ENCODE assay signal across 1 cellular context in genomic region chr20:9574182-9574581, GRCh38.
TF ChIP-seq lines count a peak whose summit lies in the region.

No MANE protein-coding gene starts in this region.

TF ChIP-seq in WTC11, 78 proteins besides CTCF, POLR2A, EP300 and RAD21 (continued from another document):
- TF ChIP-seq, protein P1, sequence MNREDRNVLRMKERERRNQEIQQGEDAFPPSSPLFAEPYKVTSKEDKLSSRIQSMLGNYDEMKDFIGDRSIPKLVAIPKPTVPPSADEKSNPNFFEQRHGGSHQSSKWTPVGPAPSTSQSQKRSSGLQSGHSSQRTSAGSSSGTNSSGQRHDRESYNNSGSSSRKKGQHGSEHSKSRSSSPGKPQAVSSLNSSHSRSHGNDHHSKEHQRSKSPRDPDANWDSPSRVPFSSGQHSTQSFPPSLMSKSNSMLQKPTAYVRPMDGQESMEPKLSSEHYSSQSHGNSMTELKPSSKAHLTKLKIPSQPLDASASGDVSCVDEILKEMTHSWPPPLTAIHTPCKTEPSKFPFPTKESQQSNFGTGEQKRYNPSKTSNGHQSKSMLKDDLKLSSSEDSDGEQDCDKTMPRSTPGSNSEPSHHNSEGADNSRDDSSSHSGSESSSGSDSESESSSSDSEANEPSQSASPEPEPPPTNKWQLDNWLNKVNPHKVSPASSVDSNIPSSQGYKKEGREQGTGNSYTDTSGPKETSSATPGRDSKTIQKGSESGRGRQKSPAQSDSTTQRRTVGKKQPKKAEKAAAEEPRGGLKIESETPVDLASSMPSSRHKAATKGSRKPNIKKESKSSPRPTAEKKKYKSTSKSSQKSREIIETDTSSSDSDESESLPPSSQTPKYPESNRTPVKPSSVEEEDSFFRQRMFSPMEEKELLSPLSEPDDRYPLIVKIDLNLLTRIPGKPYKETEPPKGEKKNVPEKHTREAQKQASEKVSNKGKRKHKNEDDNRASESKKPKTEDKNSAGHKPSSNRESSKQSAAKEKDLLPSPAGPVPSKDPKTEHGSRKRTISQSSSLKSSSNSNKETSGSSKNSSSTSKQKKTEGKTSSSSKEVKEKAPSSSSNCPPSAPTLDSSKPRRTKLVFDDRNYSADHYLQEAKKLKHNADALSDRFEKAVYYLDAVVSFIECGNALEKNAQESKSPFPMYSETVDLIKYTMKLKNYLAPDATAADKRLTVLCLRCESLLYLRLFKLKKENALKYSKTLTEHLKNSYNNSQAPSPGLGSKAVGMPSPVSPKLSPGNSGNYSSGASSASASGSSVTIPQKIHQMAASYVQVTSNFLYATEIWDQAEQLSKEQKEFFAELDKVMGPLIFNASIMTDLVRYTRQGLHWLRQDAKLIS (CRISPR knock-in tag; IDR thresholded peaks at IDR 0.05; ENCODE audit: borderline replicate concordance), result no peak
- TF ChIP-seq NR1H2 (CRISPR knock-in tag; IDR thresholded peaks at IDR 0.05) (no peak), ZMAT4 (CRISPR knock-in tag; IDR thresholded peaks at IDR 0.05) (no peak)
TF ChIP-seq in WTC11: peak in this region for 0.
